In the genomic region with DNA sequence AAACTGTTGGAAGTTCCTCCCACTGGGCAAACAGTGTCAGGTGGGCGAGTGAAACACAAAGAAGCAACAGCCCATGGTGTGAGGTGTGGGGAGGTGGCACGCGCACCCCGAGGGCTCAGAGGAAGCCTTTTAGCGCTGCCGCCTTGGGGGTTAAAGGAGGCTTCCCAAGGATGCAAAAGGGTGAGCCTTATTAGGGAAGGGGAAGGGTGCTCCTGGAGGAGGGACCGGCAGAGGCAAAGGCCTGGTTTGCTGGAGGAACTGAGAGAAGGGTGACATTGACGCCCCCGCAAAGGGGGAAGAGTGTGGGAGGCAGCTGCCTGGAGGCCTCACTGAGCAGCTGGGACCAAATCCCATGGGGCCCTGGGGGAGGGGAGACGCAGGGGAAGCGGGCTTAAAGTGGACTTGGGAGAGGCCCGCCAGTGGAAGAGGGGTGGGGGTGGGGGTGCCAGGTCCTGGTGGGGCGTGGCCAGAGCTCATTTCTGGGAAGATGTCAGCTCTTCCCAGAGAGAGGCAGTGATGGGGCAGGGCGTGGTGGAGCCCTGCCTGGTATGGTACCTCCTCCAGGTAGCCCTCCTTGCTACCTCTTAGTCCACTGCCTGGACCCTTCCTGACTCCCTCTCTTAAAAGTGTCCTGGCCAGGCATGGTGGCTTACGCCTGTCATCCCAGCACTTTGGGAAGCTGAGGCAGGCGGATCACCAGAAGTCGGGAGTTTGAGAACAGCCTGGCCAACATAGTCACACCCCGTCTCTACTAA, we compare ENCODE assay signal across 1 cellular context.
TF ChIP-seq lines count a peak whose summit lies in the region.

No MANE protein-coding gene starts in this region.

TF ChIP-seq in GM23338, 12 proteins besides CTCF, POLR2A, EP300 and RAD21 (continued from another document):
- TF ChIP-seq, protein P1, sequence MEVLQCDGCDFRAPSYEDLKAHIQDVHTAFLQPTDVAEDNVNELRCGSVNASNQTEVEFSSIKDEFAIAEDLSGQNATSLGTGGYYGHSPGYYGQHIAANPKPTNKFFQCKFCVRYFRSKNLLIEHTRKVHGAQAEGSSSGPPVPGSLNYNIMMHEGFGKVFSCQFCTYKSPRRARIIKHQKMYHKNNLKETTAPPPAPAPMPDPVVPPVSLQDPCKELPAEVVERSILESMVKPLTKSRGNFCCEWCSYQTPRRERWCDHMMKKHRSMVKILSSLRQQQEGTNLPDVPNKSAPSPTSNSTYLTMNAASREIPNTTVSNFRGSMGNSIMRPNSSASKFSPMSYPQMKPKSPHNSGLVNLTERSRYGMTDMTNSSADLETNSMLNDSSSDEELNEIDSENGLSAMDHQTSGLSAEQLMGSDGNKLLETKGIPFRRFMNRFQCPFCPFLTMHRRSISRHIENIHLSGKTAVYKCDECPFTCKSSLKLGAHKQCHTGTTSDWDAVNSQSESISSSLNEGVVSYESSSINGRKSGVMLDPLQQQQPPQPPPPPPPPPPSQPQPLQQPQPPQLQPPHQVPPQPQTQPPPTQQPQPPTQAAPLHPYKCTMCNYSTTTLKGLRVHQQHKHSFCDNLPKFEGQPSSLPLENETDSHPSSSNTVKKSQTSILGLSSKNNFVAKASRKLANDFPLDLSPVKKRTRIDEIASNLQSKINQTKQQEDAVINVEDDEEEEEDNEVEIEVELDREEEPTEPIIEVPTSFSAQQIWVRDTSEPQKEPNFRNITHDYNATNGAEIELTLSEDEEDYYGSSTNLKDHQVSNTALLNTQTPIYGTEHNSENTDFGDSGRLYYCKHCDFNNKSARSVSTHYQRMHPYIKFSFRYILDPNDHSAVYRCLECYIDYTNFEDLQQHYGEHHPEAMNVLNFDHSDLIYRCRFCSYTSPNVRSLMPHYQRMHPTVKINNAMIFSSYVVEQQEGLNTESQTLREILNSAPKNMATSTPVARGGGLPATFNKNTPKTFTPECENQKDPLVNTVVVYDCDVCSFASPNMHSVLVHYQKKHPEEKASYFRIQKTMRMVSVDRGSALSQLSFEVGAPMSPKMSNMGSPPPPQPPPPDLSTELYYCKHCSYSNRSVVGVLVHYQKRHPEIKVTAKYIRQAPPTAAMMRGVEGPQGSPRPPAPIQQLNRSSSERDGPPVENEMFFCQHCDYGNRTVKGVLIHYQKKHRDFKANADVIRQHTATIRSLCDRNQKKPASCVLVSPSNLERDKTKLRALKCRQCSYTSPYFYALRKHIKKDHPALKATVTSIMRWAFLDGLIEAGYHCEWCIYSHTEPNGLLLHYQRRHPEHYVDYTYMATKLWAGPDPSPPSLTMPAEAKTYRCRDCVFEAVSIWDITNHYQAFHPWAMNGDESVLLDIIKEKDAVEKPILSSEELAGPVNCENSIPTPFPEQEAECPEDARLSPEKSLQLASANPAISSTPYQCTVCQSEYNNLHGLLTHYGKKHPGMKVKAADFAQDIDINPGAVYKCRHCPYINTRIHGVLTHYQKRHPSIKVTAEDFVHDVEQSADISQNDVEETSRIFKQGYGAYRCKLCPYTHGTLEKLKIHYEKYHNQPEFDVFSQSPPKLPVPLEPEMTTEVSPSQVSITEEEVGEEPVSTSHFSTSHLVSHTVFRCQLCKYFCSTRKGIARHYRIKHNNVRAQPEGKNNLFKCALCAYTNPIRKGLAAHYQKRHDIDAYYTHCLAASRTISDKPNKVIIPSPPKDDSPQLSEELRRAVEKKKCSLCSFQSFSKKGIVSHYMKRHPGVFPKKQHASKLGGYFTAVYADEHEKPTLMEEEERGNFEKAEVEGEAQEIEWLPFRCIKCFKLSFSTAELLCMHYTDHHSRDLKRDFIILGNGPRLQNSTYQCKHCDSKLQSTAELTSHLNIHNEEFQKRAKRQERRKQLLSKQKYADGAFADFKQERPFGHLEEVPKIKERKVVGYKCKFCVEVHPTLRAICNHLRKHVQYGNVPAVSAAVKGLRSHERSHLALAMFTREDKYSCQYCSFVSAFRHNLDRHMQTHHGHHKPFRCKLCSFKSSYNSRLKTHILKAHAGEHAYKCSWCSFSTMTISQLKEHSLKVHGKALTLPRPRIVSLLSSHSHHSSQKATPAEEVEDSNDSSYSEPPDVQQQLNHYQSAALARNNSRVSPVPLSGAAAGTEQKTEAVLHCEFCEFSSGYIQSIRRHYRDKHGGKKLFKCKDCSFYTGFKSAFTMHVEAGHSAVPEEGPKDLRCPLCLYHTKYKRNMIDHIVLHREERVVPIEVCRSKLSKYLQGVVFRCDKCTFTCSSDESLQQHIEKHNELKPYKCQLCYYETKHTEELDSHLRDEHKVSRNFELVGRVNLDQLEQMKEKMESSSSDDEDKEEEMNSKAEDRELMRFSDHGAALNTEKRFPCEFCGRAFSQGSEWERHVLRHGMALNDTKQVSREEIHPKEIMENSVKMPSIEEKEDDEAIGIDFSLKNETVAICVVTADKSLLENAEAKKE (CRISPR knock-in tag; IDR thresholded peaks at IDR 0.05): no peak
- TF ChIP-seq, protein P2, sequence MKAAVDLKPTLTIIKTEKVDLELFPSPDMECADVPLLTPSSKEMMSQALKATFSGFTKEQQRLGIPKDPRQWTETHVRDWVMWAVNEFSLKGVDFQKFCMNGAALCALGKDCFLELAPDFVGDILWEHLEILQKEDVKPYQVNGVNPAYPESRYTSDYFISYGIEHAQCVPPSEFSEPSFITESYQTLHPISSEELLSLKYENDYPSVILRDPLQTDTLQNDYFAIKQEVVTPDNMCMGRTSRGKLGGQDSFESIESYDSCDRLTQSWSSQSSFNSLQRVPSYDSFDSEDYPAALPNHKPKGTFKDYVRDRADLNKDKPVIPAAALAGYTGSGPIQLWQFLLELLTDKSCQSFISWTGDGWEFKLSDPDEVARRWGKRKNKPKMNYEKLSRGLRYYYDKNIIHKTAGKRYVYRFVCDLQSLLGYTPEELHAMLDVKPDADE (IDR thresholded peaks at IDR 0.05): no peak
- TF ChIP-seq EZH2 (IDR thresholded peaks at IDR 0.05; ENCODE audit: low read depth, unreplicated experiment): no peak
